In the genomic region with DNA sequence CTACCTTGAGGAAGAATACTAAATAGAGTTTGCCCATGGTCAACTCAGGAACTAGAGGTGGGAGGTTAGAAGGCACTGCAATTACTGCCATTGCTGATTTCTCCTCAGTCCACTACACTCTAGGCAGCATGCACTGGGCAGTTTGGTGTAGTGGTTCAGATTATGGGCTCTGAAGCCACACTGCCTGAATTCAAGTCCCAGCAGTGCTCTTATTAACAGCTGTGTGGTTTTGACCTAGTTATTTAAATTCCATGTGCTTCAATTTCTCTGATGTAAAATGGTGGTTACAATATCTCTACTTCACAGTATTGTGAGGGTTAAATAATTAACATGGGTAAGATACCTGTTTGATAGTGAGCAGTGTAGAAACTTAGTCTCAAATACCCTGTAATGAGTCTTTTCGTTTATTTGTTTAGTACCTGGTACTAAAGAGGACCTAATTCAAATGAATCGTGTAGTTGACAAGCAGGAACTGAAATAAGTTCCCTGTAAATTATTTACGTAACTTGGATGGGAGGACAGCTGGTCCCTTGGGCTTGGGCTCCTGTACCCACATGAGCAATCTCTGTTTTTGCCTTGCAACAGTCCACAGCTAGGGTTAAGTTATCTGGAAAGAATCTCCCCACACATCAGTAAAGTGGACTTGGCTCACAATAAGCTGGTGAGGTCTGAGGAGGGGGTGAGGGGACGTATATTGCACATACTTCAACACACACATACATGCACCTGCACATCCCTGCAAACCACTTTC, we compare ENCODE assay signal across 21 cellular contexts. TPM values are rescaled to one million over a fixed set of nuclear protein-coding genes. Genes with fewer than 3 reads are reported as not detected.
DNase-seq lines count a peak whose midpoint lies in the region; ATAC-seq and TF ChIP-seq lines count a peak whose summit lies in the region.
"Had no signal": no experiment of that assay in that cellular context is flagged by ENCODE, and none has a peak within 500 bp of the region (broad histone marks: within the 10 kb centered on the region; RNA-seq: fewer than 3 reads in every experiment).

No MANE protein-coding gene starts in this region.

- no peak for TF ChIP-seq CTCF in OCI-LY3 (IDR thresholded peaks at IDR 0.05; ENCODE audit: low read depth, low read length)

- POLR2A ChIA-PET in CD8-positive, alpha-beta memory T cell (lab: Charles Lee) = no interaction called here

- ATAC-seq in HG02943 (IDR thresholded peaks at IDR 0.05; ENCODE audit: low read depth, unreplicated experiment) = peak; percentile 87
- peak; percentile 29 for ATAC-seq in aorta (ENCODE audit: low FRiP score)
- ATAC-seq: activated CD8-positive, alpha-beta memory T cell treated with anti-CD3 and anti-CD28 coated beads, Interleukin-2, amount 10 ng/mL, durations not matched to agents 7 days and 5 days; left lung; naive thymus-derived CD8-positive, alpha-beta T cell; psoas muscle; WTC11 had no signal

- intact Hi-C loops in aorta (cut with DNase I) = no loop called here

- H3K4me3 ChIP-seq in OCI-LY3 (ENCODE audit: low read length) = peak overlapping the region; percentile 23
- no peak overlapping the region for H3K4me3 ChIP-seq in aorta (ENCODE audit: low read length in 2 of 2)
- H3K4me3 ChIP-seq in CD8-positive, alpha-beta memory T cell (ENCODE audit: low read length) = no peak overlapping the region
- H3K4me3 ChIP-seq: left lung, psoas muscle, tibial artery had no signal

- no peaks in the 10 kb centered on the region for H3K9me3 Mint-ChIP-seq in CD8-positive, alpha-beta memory T cell

- CTCF ChIA-PET in CD8-positive, alpha-beta memory T cell (lab: Charles Lee) = no interaction called here

- peaks cover 13 to 25% of the 10 kb centered on the region in 2 donors for H3K27me3 Mint-ChIP-seq in CD8-positive, alpha-beta memory T cell

- DNase-seq in NOMO-1 treated with DMSO at 0.1 percent for 48 hours (lab: John Stamatoyannopoulos, UW; ENCODE audit: unreplicated experiment) = peak; percentile 32
- DNase-seq in NOMO-1 treated with dmso at 0.1 percent for 144 hours (lab: John Stamatoyannopoulos, UW; ENCODE audit: unreplicated experiment) = no peak
- DNase-seq in aorta = no peak
- no peak for DNase-seq in CD8-positive, alpha-beta memory T cell
- DNase-seq in stimulated activated CD4-positive, alpha-beta T cell treated with anti-CD3 and anti-CD28 coated beads, Interleukin-4, amount 100 ng/mL, for 24 hours = no peak
- DNase-seq in erythroblast (lab: John Stamatoyannopoulos, UW) = no peak
- DNase-seq: 8988T; activated CD8-positive, alpha-beta memory T cell treated with anti-CD3 and anti-CD28 coated beads, Interleukin-2, amount 10 ng/mL, durations not matched to agents 7 days and 5 days; activated naive CD4-positive, alpha-beta T cell; CD4-positive, alpha-beta memory T cell; HCEC 1CT; hippocampal formation; KBM-7; left lung; naive thymus-derived CD8-positive, alpha-beta T cell; NCI-H524; psoas muscle; tibial artery had no signal

- no peaks in the 10 kb centered on the region for H4K20me1 ChIP-seq in OCI-LY3 (ENCODE audit: insufficient read depth, low read length)

- peaks cover 1 to 9% (median 7%) of the 10 kb centered on the region in 3 donors for H3K4me1 Mint-ChIP-seq in CD8-positive, alpha-beta memory T cell
- H3K4me1 Mint-ChIP-seq: activated CD8-positive, alpha-beta memory T cell treated with anti-CD3 and anti-CD28 coated beads, Interleukin-2, amount 10 ng/mL, durations not matched to agents 7 days and 5 days had no signal

- H3K4me2 ChIP-seq in OCI-LY3 (ENCODE audit: low read length) = peak overlapping the region; percentile 51

- H3K9ac ChIP-seq in OCI-LY3 (ENCODE audit: low read length) = peak overlapping the region; percentile 23; the same call in 1 of the 2 replicates

- H3K27me3 ChIP-seq in OCI-LY3 (ENCODE audit: low read depth, low read length) = 0 out of 2 replicates have a peak, but pooled peaks cover 3% of the 10 kb centered on the region
- H3K27me3 ChIP-seq in aorta (ENCODE audit: control insufficient read depth in 1 of 2, insufficient read depth in 2 of 2, low read length in 1 of 2) = no peaks in the 10 kb centered on the region
- no peaks in the 10 kb centered on the region for H3K27me3 ChIP-seq in CD8-positive, alpha-beta memory T cell (ENCODE audit: insufficient read depth, low read length, poor library complexity, severe bottlenecking)
- H3K27me3 ChIP-seq: left lung had no signal

- H3K36me3 Mint-ChIP-seq in CD8-positive, alpha-beta memory T cell = no peaks in the 10 kb centered on the region
- H3K36me3 Mint-ChIP-seq: activated CD8-positive, alpha-beta memory T cell treated with anti-CD3 and anti-CD28 coated beads, Interleukin-2, amount 10 ng/mL, durations not matched to agents 7 days and 5 days; naive thymus-derived CD8-positive, alpha-beta T cell; WTC11 had no signal

- H3K4me1 ChIP-seq in OCI-LY3 (ENCODE audit: low read length) = peaks cover 55% of the 10 kb centered on the region
- H3K4me1 ChIP-seq in aorta (ENCODE audit: control insufficient read depth in 1 of 2, insufficient read depth in 2 of 2, low read length in 2 of 2) = peaks cover 0 to 4% of the 10 kb centered on the region in 2 donors
- no peaks in the 10 kb centered on the region for H3K4me1 ChIP-seq in CD8-positive, alpha-beta memory T cell (ENCODE audit: insufficient read depth, low read length)
- H3K4me1 ChIP-seq: left lung, psoas muscle had no signal

- H3K36me3 ChIP-seq in OCI-LY3 (replicated peaks; ENCODE audit: low read depth, low read length) (no peaks in the 10 kb centered on the region), aorta (ENCODE audit: control insufficient read depth in 1 of 2, insufficient read depth in 2 of 2, low read length in 1 of 2) (no peaks in the 10 kb centered on the region)
- H3K36me3 ChIP-seq in CD8-positive, alpha-beta memory T cell (ENCODE audit: insufficient read depth, low read length) = no peaks in the 10 kb centered on the region
- H3K36me3 ChIP-seq: left lung, tibial artery had no signal

- no peak overlapping the region for H2AFZ ChIP-seq in OCI-LY3 (ENCODE audit: low read depth, low read length)

- H3K9me3 ChIP-seq in OCI-LY3 (ENCODE audit: insufficient read depth, low read length) (no peaks in the 10 kb centered on the region), aorta (ENCODE audit: control insufficient read depth, low read length) (no peaks in the 10 kb centered on the region)
- no peaks in the 10 kb centered on the region for H3K9me3 ChIP-seq in CD8-positive, alpha-beta memory T cell (ENCODE audit: low read length)
- H3K9me3 ChIP-seq: left lung, psoas muscle, tibial artery had no signal

- no peak for TF ChIP-seq POLR2A in erythroblast (IDR thresholded peaks at IDR 0.05; ENCODE audit: low read length)

- no peak overlapping the region for H3K27ac Mint-ChIP-seq in CD8-positive, alpha-beta memory T cell
- H3K27ac Mint-ChIP-seq: activated CD8-positive, alpha-beta memory T cell treated with anti-CD3 and anti-CD28 coated beads, Interleukin-2, amount 10 ng/mL, durations not matched to agents 7 days and 5 days; CD4-positive, alpha-beta memory T cell; naive thymus-derived CD8-positive, alpha-beta T cell; WTC11 had no signal

- no peaks in the 10 kb centered on the region for H3K79me2 ChIP-seq in OCI-LY3 (ENCODE audit: low read length)

- H3K27ac ChIP-seq in OCI-LY3 (ENCODE audit: low read length) = peak overlapping the region; percentile 72; the same call in 1 of the 2 replicates
- H3K27ac ChIP-seq in aorta (ENCODE audit: low read depth in 1 of 2, low read length in 2 of 2) = no peak overlapping the region
- H3K27ac ChIP-seq in CD8-positive, alpha-beta memory T cell (ENCODE audit: low read depth, low read length) = no peak overlapping the region
- H3K27ac ChIP-seq: left lung, psoas muscle, tibial artery had no signal

- whole genome bisulfite sequencing in aorta, 2 donors = 50 to 55% methylated on average over 4 of the region's 4 CpGs

- H3K4me3 Mint-ChIP-seq in CD8-positive, alpha-beta memory T cell = no peak overlapping the region
- H3K4me3 Mint-ChIP-seq: activated CD8-positive, alpha-beta memory T cell treated with anti-CD3 and anti-CD28 coated beads, Interleukin-2, amount 10 ng/mL, durations not matched to agents 7 days and 5 days; CD4-positive, alpha-beta memory T cell; naive thymus-derived CD8-positive, alpha-beta T cell; WTC11 had no signal

RNA-seq across cellular contexts. Expression of a gene that starts 17.8 kb away (rescaled TPM):
- total RNA-seq in aorta = 10 to 100 TPM in 1 of 2 donors, 1 to 10 TPM in 1; 4.7 to 15.3 TPM
- 1 to 10 TPM; 3.3 to 6.0 TPM for polyA plus RNA-seq in aorta
- total RNA-seq in CD8-positive, alpha-beta memory T cell = 10 to 100 TPM; 28.4 to 32.5 TPM
- polyA plus RNA-seq in CD8-positive, alpha-beta memory T cell = 43.0 TPM

RNA-seq across cellular contexts. Expression of a gene that starts 24.7 kb away (rescaled TPM):
- 10 to 100 TPM; 30.2 to 37.5 TPM for total RNA-seq in aorta
- 10 to 100 TPM; 23.6 to 28.9 TPM for polyA plus RNA-seq in aorta
- 10 to 100 TPM; 63.6 to 71.5 TPM for total RNA-seq in CD8-positive, alpha-beta memory T cell
- 76.1 TPM for polyA plus RNA-seq in CD8-positive, alpha-beta memory T cell
